Comparison of ENCODE assay signal across 1 cellular context in genomic region chr12:58342736-58343135, GRCh38.
TF ChIP-seq lines count a peak whose summit lies in the region.

No MANE protein-coding gene starts in this region.

TF ChIP-seq in IMR-90, 13 proteins besides CTCF, POLR2A, EP300 and RAD21:
- no peak for TF ChIP-seq RCOR1 (IDR thresholded peaks at IDR 0.05; ENCODE audit: insufficient replicate concordance, low read length)
- TF ChIP-seq CHD1 (IDR thresholded peaks at IDR 0.05; ENCODE audit: low read depth, low read length) = no peak
- TF ChIP-seq CEBPB (IDR thresholded peaks at IDR 0.05; ENCODE audit: low read depth, low read length) = no peak
- no peak for TF ChIP-seq MAZ (IDR thresholded peaks at IDR 0.05; ENCODE audit: borderline replicate concordance, low read depth, low read length)
- no peak for TF ChIP-seq MAFK (IDR thresholded peaks at IDR 0.05; ENCODE audit: low read depth, low read length)
- TF ChIP-seq SMC3 (IDR thresholded peaks at IDR 0.05; ENCODE audit: low read depth, low read length) = no peak
- no peak for TF ChIP-seq FOS (IDR thresholded peaks at IDR 0.05; ENCODE audit: low read depth, low read length)
- no peak for TF ChIP-seq RFX5 (IDR thresholded peaks at IDR 0.05; ENCODE audit: low read depth, low read length)
- TF ChIP-seq ELK1 (IDR thresholded peaks at IDR 0.05; ENCODE audit: borderline replicate concordance, low read depth, low read length) = no peak
- no peak for TF ChIP-seq USF2 (IDR thresholded peaks at IDR 0.05; ENCODE audit: low read depth, low read length)
- no peak for TF ChIP-seq BHLHE40 (IDR thresholded peaks at IDR 0.05; ENCODE audit: low read depth, low read length)
- no peak for TF ChIP-seq NFE2L2 (IDR thresholded peaks at IDR 0.05; ENCODE audit: low read depth, low read length)
- TF ChIP-seq MXI1 (IDR thresholded peaks at IDR 0.05; ENCODE audit: borderline replicate concordance, low read depth, low read length) = no peak
